Comparison of ENCODE assay signal across 28 cellular contexts in genomic region chr12:44603701-44604100, GRCh38.
"Had no signal": no experiment of that assay in that cellular context is flagged by ENCODE, and none has a peak within 500 bp of the region (broad histone marks: within the 10 kb centered on the region; RNA-seq: fewer than 3 reads in every experiment).

No MANE protein-coding gene starts in this region.

- H3K4me3 ChIP-seq: breast epithelium, colonic mucosa, gastrocnemius medialis, left lung, lung, mucosa of descending colon, psoas muscle, right atrium auricular region, spleen, thoracic aorta had no signal

- H3K36me3 ChIP-seq: breast epithelium, colonic mucosa, gastrocnemius medialis, left lung, right atrium auricular region, spleen, thoracic aorta had no signal

- H3K9me3 ChIP-seq: breast epithelium, colonic mucosa, gastrocnemius medialis, left lung, mucosa of descending colon, psoas muscle, right atrium auricular region, spleen, thoracic aorta had no signal

- H3K4me1 ChIP-seq: breast epithelium, colonic mucosa, gastrocnemius medialis, left lung, parathyroid adenoma, psoas muscle, right atrium auricular region, spleen had no signal

- DNase-seq: activated CD4-positive, alpha-beta T cell treated with anti-CD3 and anti-CD28 coated beads for 48 hours; activated CD4-positive, alpha-beta T cell treated with anti-CD3 and anti-CD28 coated beads, Interleukin-2, amount 50 U/mL, for 48 hours; activated CD8-positive, alpha-beta memory T cell treated with anti-CD3 and anti-CD28 coated beads for 24 hours; activated effector memory CD4-positive, alpha-beta T cell treated with anti-CD3 and anti-CD28 coated beads, Interleukin-2, amount 50 U/mL, for 16 hours; activated naive CD4-positive, alpha-beta T cell treated with anti-CD3 and anti-CD28 coated beads, Interleukin-2, amount 10 ng/mL, durations not matched to agents 7 days and 5 days; colonic mucosa; effector memory CD8-positive, alpha-beta T cell; erythroblast; gastrocnemius medialis; glutamatergic neuron; left lung; mesendoderm; mucosa of descending colon; nephron progenitor cell; nucleus accumbens; psoas muscle; spleen; stimulated activated CD4-positive, alpha-beta T cell treated with anti-CD3 and anti-CD28 coated beads, Interleukin-2, amount 100 ng/mL, for 48 hours; stimulated activated naive CD8-positive, alpha-beta T cell treated with anti-CD3 and anti-CD28 coated beads, Interleukin-15, Interleukin-2, amounts not matched to agents 100 U/mL and 50 U/mL, for 24 hours; T-helper 9 cell; trophoblast cell had no signal

- H3K27ac ChIP-seq: breast epithelium, colonic mucosa, gastrocnemius medialis, left lung, parathyroid adenoma, psoas muscle, right atrium auricular region, spleen, thoracic aorta, VCaP had no signal

- ATAC-seq: activated CD4-positive, CD25-positive, alpha-beta regulatory T cell treated with anti-CD3 and anti-CD28 coated beads, Interleukin-2, amount 50 U/mL, for 24 hours; effector memory CD8-positive, alpha-beta T cell; gastrocnemius medialis; left lung; mucosa of descending colon; psoas muscle; stimulated activated naive CD8-positive, alpha-beta T cell treated with anti-CD3 and anti-CD28 coated beads, Interleukin-15, Interleukin-2, amounts not matched to agents 100 U/mL and 50 U/mL, for 24 hours had no signal

- H3K27me3 ChIP-seq: breast epithelium, colonic mucosa, gastrocnemius medialis, left lung, right atrium auricular region, spleen had no signal
